In genomic region chr22:49916851-49917250, GRCh38 we compare ENCODE assay signal across 11 cellular contexts. TPM values are rescaled to one million over a fixed set of nuclear protein-coding genes. Genes with fewer than 3 reads are reported as not detected.
DNase-seq lines count a peak whose midpoint lies in the region; ATAC-seq and TF ChIP-seq lines count a peak whose summit lies in the region.
"Had no signal": no experiment of that assay in that cellular context is flagged by ENCODE, and none has a peak within 500 bp of the region (broad histone marks: within the 10 kb centered on the region; RNA-seq: fewer than 3 reads in every experiment).

No MANE protein-coding gene starts in this region.

- H3K4me1 Mint-ChIP-seq in MCF 10A (ENCODE audit: insufficient read depth, unreplicated experiment) (no peaks in the 10 kb centered on the region), nephron progenitor cell (peaks cover 13% of the 10 kb centered on the region)

- POLR2A ChIA-PET in MCF 10A (lab: Yijun Ruan, JAX): interaction anchor here (0.6 to 2.6 kb wide), 3 partner anchors 44 to 62 kb away, joined by 3 to 8 read pairs (median 4); partner anchors contain the start of gene PIM3

- H3F3A ChIP-seq in Loucy (ENCODE audit: low read depth): no peaks in the 10 kb centered on the region

- peak overlapping the region in 1 of 2 experiments; percentile 80; a peak in 2 of 4 replicates for H3K4me3 ChIP-seq in DND-41 (ENCODE audit: low read depth in 1 of 2, low read length in 2 of 2)
- peak overlapping the region; percentile 78 for H3K4me3 ChIP-seq in Loucy (ENCODE audit: low read length, poor library complexity, severe bottlenecking)

- H4K20me1 ChIP-seq in DND-41 (ENCODE audit: insufficient read depth, low read length) (peaks cover 9% of the 10 kb centered on the region), Loucy (ENCODE audit: insufficient read depth, low read length, poor library complexity, severe bottlenecking) (peaks cover 2% of the 10 kb centered on the region)

- DNase-seq in DND-41 (no peak), MCF 10A (ENCODE audit: unreplicated experiment) (no peak), nephron progenitor cell (no peak)
- DNase-seq: NCI-H1694, Peyer's patch had no signal

- H3K79me2 ChIP-seq in DND-41 (ENCODE audit: insufficient read depth, low read length) (peaks cover 29% of the 10 kb centered on the region), Loucy (ENCODE audit: insufficient read depth, low read length) (peaks cover 3% of the 10 kb centered on the region; the same call in 1 of the 2 replicates)

- no peaks in the 10 kb centered on the region for H3K9me3 ChIP-seq in DND-41 (ENCODE audit: insufficient read depth, low read length, severe bottlenecking)
- no peaks in the 10 kb centered on the region for H3K9me3 ChIP-seq in Loucy (ENCODE audit: insufficient read depth, low read depth, low read length)
- H3K9me3 ChIP-seq: Peyer's patch, right lobe of liver had no signal

- H3K36me3 Mint-ChIP-seq in MCF 10A (ENCODE audit: insufficient read depth, unreplicated experiment) (peaks cover 18% of the 10 kb centered on the region), nephron progenitor cell (ENCODE audit: low read depth) (peaks cover 4% of the 10 kb centered on the region)

- H3K9me2 ChIP-seq in Loucy (replicated peaks; ENCODE audit: low read depth, low read length): no peaks in the 10 kb centered on the region

- CTCF ChIA-PET in MCF 10A (lab: Yijun Ruan, JAX): interaction anchor here (0.6 kb wide), 1 partner anchor 17 kb away, joined by 3 read pairs; no protein-coding TSS in a partner anchor

- peaks cover 24% of the 10 kb centered on the region for H3K4me1 ChIP-seq in DND-41 (ENCODE audit: insufficient read depth, low read length)
- peaks cover 5% of the 10 kb centered on the region for H3K4me1 ChIP-seq in Loucy (ENCODE audit: insufficient read depth, low read length, poor library complexity, severe bottlenecking)

- no peak overlapping the region for H2AFZ ChIP-seq in DND-41 (ENCODE audit: low read depth, low read length)
- H2AFZ ChIP-seq in Loucy (ENCODE audit: low read length): no peak overlapping the region

- intact Hi-C loops in MCF 10A (cut with micrococcal nuclease): loop anchor here (10.0 kb wide), 1 partner anchor 62 kb away; the partner anchor contains the start of gene ZBED4

- H3K9me3 Mint-ChIP-seq in MCF 10A (ENCODE audit: unreplicated experiment) (no peaks in the 10 kb centered on the region), nephron progenitor cell (no peaks in the 10 kb centered on the region)

- peak overlapping the region; percentile 84 for H3K9ac ChIP-seq in DND-41 (ENCODE audit: low read depth, low read length)
- no peak overlapping the region for H3K9ac ChIP-seq in Loucy (ENCODE audit: low read depth, low read length, poor library complexity, severe bottlenecking)

- H3K4me3 Mint-ChIP-seq in MCF 10A (ENCODE audit: unreplicated experiment) (peak overlapping the region; percentile 74), nephron progenitor cell (peak overlapping the region; percentile 88)

- H3K27me3 Mint-ChIP-seq in MCF 10A (ENCODE audit: insufficient read depth, unreplicated experiment) (no peaks in the 10 kb centered on the region), nephron progenitor cell (ENCODE audit: low read depth, poor library complexity) (no peaks in the 10 kb centered on the region)

- H3K27ac Mint-ChIP-seq in MCF 10A (ENCODE audit: low read depth, unreplicated experiment) (no peak overlapping the region), nephron progenitor cell (no peak overlapping the region)

- ATAC-seq in DND-41 (ENCODE audit: insufficient read depth, low read depth) (no peak), HG03097 (IDR thresholded peaks at IDR 0.05; ENCODE audit: low FRiP score, unreplicated experiment) (no peak), GM19455 (IDR thresholded peaks at IDR 0.05; ENCODE audit: unreplicated experiment) (no peak), HG03571 (IDR thresholded peaks at IDR 0.05; ENCODE audit: unreplicated experiment) (no peak), HG02884 (IDR thresholded peaks at IDR 0.05; ENCODE audit: unreplicated experiment) (no peak)
- ATAC-seq: right lobe of liver had no signal

- H3K4me2 ChIP-seq in DND-41 (ENCODE audit: insufficient read depth, low read length) (peak overlapping the region; percentile 79), Loucy (ENCODE audit: low read depth, low read length, poor library complexity, severe bottlenecking) (peak overlapping the region; percentile 96)

- H3K36me3 ChIP-seq in DND-41 (ENCODE audit: insufficient read depth, low read length) (peaks cover 37% of the 10 kb centered on the region), Loucy (ENCODE audit: insufficient read depth, low read length) (no peaks in the 10 kb centered on the region)

- H3K27me3 ChIP-seq in DND-41 (ENCODE audit: insufficient read depth, low read length, poor library complexity) (no peaks in the 10 kb centered on the region), Loucy (ENCODE audit: insufficient read depth, low read length, poor library complexity, severe bottlenecking) (no peaks in the 10 kb centered on the region)
- H3K27me3 ChIP-seq: Peyer's patch, right lobe of liver had no signal

- no TSS peak for BruUV-seq in MCF 10A (replicated peaks; lab: Mats Ljungman, UMichigan)

- H3K27ac ChIP-seq in DND-41 (ENCODE audit: low read length): no peak overlapping the region; the same call in 1 of the 2 replicates

- TF ChIP-seq CTCF in DND-41 (IDR thresholded peaks at IDR 0.05; ENCODE audit: borderline replicate concordance, extremely low read depth, low read length, poor library complexity, severe bottlenecking) (no peak), Loucy (conservative IDR thresholded peaks at IDR 0.05; ENCODE audit: low read length) (no peak), MCF 10A (IDR thresholded peaks at IDR 0.05; ENCODE audit: unreplicated experiment) (no peak), nephron progenitor cell (IDR thresholded peaks at IDR 0.05) (no peak)

RNA-seq across cellular contexts. Expression of gene ALG12, which starts 1.4 kb away (rescaled TPM):
- total RNA-seq in MCF 10A (2022): 16.6 and 18.2 TPM in 2 replicates

RNA-seq across cellular contexts. Expression of gene CRELD2, which starts 1.6 kb away (rescaled TPM):
- 70.7 and 107 TPM in 2 replicates for total RNA-seq in MCF 10A (2022)

RNA-seq across cellular contexts. Expression of gene PIM3, which starts 43.7 kb away (rescaled TPM):
- 56.3 and 73.5 TPM in 2 replicates for total RNA-seq in MCF 10A (2022)
